10 cellular contexts compared by ENCODE assay signal in genomic region chr15:40338921-40339620, GRCh38. TPM values are rescaled to one million over a fixed set of nuclear protein-coding genes. Genes with fewer than 3 reads are reported as not detected.
DNase-seq lines count a peak whose midpoint lies in the region; ATAC-seq, FAIRE-seq and TF ChIP-seq lines count a peak whose summit lies in the region.
"Had no signal": no experiment of that assay in that cellular context is flagged by ENCODE, and none has a peak within 500 bp of the region (broad histone marks: within the 10 kb centered on the region; RNA-seq: fewer than 3 reads in every experiment).

No MANE protein-coding gene starts in this region.

- WGBS in right cardiac atrium: 59% methylated on average over 11 of the region's 11 CpGs

- CTCF ChIA-PET in activated CD8-positive, alpha-beta memory T cell treated with anti-CD3 and anti-CD28 coated beads, Interleukin-2, amount 10 ng/mL, durations not matched to agents 7 days and 5 days (lab: Charles Lee): interaction anchor here (1.0 to 13.7 kb wide), 18 partner anchors 9 to 250 kb away, joined by 3 to 317 read pairs (median 9); partner anchors contain the start of genes ANKRD63, INAFM2, PAK6 and PHGR1

- H3K27me3 Mint-ChIP-seq in astrocyte (ENCODE audit: low read depth, unreplicated experiment) (no peaks in the 10 kb centered on the region), T-helper 17 cell (no peaks in the 10 kb centered on the region)
- peaks cover 2% of the 10 kb centered on the region for H3K27me3 Mint-ChIP-seq in activated CD8-positive, alpha-beta memory T cell treated with anti-CD3 and anti-CD28 coated beads, Interleukin-2, amount 10 ng/mL, durations not matched to agents 7 days and 5 days

- peaks cover 4% of the 10 kb centered on the region for H4K20me1 ChIP-seq in astrocyte (ENCODE audit: insufficient read depth, low read length)

- peak overlapping the region; percentile 90 for H3K4me2 ChIP-seq in astrocyte (ENCODE audit: low read length)

- H3K4me1 ChIP-seq in astrocyte (ENCODE audit: insufficient read depth, low read length): peaks cover 73% of the 10 kb centered on the region
- peaks cover 24% of the 10 kb centered on the region for H3K4me1 ChIP-seq in right cardiac atrium (ENCODE audit: control insufficient read depth, insufficient read depth, low read length)

- DNase-seq in GM04503 (ENCODE audit: low read depth) (peak; percentile 85), astrocyte (ENCODE audit: low read depth) (peak; percentile 91), right cardiac atrium (peak; percentile 47 to 72 (median 64)), sciatic nerve (ENCODE audit: low spot score) (peak; percentile 73), T-helper 17 cell (no peak), COLO668 (lab: John Stamatoyannopoulos, UW; ENCODE audit: unreplicated experiment) (no peak)
- no peak for DNase-seq in activated CD4-positive, alpha-beta T cell treated with anti-CD3 and anti-CD28 coated beads, Interleukin-2, amount 50 U/mL, for 48 hours
- no peak for DNase-seq in activated CD8-positive, alpha-beta memory T cell treated with anti-CD3 and anti-CD28 coated beads, Interleukin-2, amount 10 ng/mL, durations not matched to agents 7 days and 5 days
- DNase-seq: retina had no signal

- H3K36me3 ChIP-seq in astrocyte (ENCODE audit: insufficient read depth, low read length): peaks cover 3% of the 10 kb centered on the region

- H3K79me2 ChIP-seq in astrocyte (ENCODE audit: insufficient read depth, low read length): peaks cover 36% of the 10 kb centered on the region

- peak overlapping the region; percentile 73 for H3K4me3 Mint-ChIP-seq in astrocyte (ENCODE audit: unreplicated experiment)
- H3K4me3 Mint-ChIP-seq in T-helper 17 cell: no peak overlapping the region
- H3K4me3 Mint-ChIP-seq in activated CD8-positive, alpha-beta memory T cell treated with anti-CD3 and anti-CD28 coated beads, Interleukin-2, amount 10 ng/mL, durations not matched to agents 7 days and 5 days: no peak overlapping the region

- FAIRE-seq in astrocyte (lab: Jason Lieb, UNC): peak; percentile 58

- H3K4me1 Mint-ChIP-seq in astrocyte (ENCODE audit: low read depth, unreplicated experiment) (peaks cover 43% of the 10 kb centered on the region), T-helper 17 cell (peaks cover 8% of the 10 kb centered on the region)
- H3K4me1 Mint-ChIP-seq in activated CD8-positive, alpha-beta memory T cell treated with anti-CD3 and anti-CD28 coated beads, Interleukin-2, amount 10 ng/mL, durations not matched to agents 7 days and 5 days: peaks cover 6% of the 10 kb centered on the region

- no peak overlapping the region for H2AFZ ChIP-seq in astrocyte (ENCODE audit: low read depth, low read length)

- H3K4me3 ChIP-seq in astrocyte (ENCODE audit: insufficient read depth, low read depth, low read length) (peak overlapping the region; percentile 68), right cardiac atrium (ENCODE audit: low read length) (peak overlapping the region; percentile 35)
- H3K4me3 ChIP-seq: GM12878 had no signal

- H3K27ac Mint-ChIP-seq in astrocyte (ENCODE audit: unreplicated experiment) (peak overlapping the region; percentile 98), T-helper 17 cell (no peak overlapping the region)
- H3K27ac Mint-ChIP-seq in activated CD8-positive, alpha-beta memory T cell treated with anti-CD3 and anti-CD28 coated beads, Interleukin-2, amount 10 ng/mL, durations not matched to agents 7 days and 5 days: no peak overlapping the region

- H3K9me3 ChIP-seq in astrocyte (ENCODE audit: insufficient read depth, low read depth, low read length) (no peaks in the 10 kb centered on the region), right cardiac atrium (ENCODE audit: control insufficient read depth, low read length) (no peaks in the 10 kb centered on the region), T-helper 17 cell (ENCODE audit: control insufficient read depth, low read length, poor library complexity, severe bottlenecking) (no peaks in the 10 kb centered on the region)

- H3K9ac ChIP-seq in astrocyte (ENCODE audit: low read length): peak overlapping the region; percentile 92

- peak overlapping the region; percentile 99 for H3K27ac ChIP-seq in astrocyte (ENCODE audit: low read depth, low read length)
- H3K27ac ChIP-seq in right cardiac atrium (ENCODE audit: low read length): peak overlapping the region; percentile 92

- H3K36me3 Mint-ChIP-seq in astrocyte (ENCODE audit: low read depth, unreplicated experiment) (peaks cover 1% of the 10 kb centered on the region), T-helper 17 cell (ENCODE audit: low read depth) (no peaks in the 10 kb centered on the region)
- no peaks in the 10 kb centered on the region for H3K36me3 Mint-ChIP-seq in activated CD8-positive, alpha-beta memory T cell treated with anti-CD3 and anti-CD28 coated beads, Interleukin-2, amount 10 ng/mL, durations not matched to agents 7 days and 5 days

- no peak for TF ChIP-seq CTCF in astrocyte (IDR thresholded peaks at IDR 0.05; ENCODE audit: insufficient read depth, low read depth, low read length)

- intact Hi-C loops in right cardiac atrium (cut with DNase I) (no loop called here), sciatic nerve (cut with DNase I) (no loop called here)

- no peaks in the 10 kb centered on the region for H3K9me3 Mint-ChIP-seq in astrocyte (ENCODE audit: unreplicated experiment)
- H3K9me3 Mint-ChIP-seq in activated CD8-positive, alpha-beta memory T cell treated with anti-CD3 and anti-CD28 coated beads, Interleukin-2, amount 10 ng/mL, durations not matched to agents 7 days and 5 days (ENCODE audit: low read depth): no peaks in the 10 kb centered on the region

- peak; percentile 1 to 11 for ATAC-seq in right cardiac atrium
- ATAC-seq in sciatic nerve: peak; percentile 16
- ATAC-seq in T-helper 17 cell: no peak
- ATAC-seq in activated CD8-positive, alpha-beta memory T cell treated with anti-CD3 and anti-CD28 coated beads, Interleukin-2, amount 10 ng/mL, durations not matched to agents 7 days and 5 days: no peak

- H3K27me3 ChIP-seq in astrocyte (ENCODE audit: insufficient read depth, low read length): no peaks in the 10 kb centered on the region
- H3K27me3 ChIP-seq in right cardiac atrium (ENCODE audit: control insufficient read depth, insufficient read depth): no peaks in the 10 kb centered on the region

RNA-seq across cellular contexts. Expression of gene CCDC9B, which starts 1.7 kb away (rescaled TPM):
- 9.8 and 10.1 TPM in 2 replicates for total RNA-seq in astrocyte
- total RNA-seq in right cardiac atrium: 100 to 1,000 TPM in 3 of 4 donors, 10 to 100 TPM in 1; 71.9 to 144 (median 131) TPM
- polyA plus RNA-seq in right cardiac atrium: 99.7 TPM
- total RNA-seq in sciatic nerve: 37.8 TPM
- total RNA-seq in T-helper 17 cell: 1 to 10 TPM; 4.1 to 5.3 TPM
- 1 to 10 TPM in 1 of 2 experiments, under 1 TPM in 1; 0.45 to 1.5 TPM for total RNA-seq in activated CD8-positive, alpha-beta memory T cell treated with anti-CD3 and anti-CD28 coated beads, Interleukin-2, amount 10 ng/mL, durations not matched to agents 7 days and 5 days

RNA-seq across cellular contexts. Expression of gene PHGR1, which starts 11.8 kb away (rescaled TPM):
- total RNA-seq in astrocyte (not detected in 2 replicates), right cardiac atrium (not detected), sciatic nerve (not detected), T-helper 17 cell (not detected)
- polyA plus RNA-seq in right cardiac atrium: not detected
- total RNA-seq in activated CD8-positive, alpha-beta memory T cell treated with anti-CD3 and anti-CD28 coated beads, Interleukin-2, amount 10 ng/mL, durations not matched to agents 7 days and 5 days: not detected
- total RNA-seq: GM12878 had no signal
- polyA plus RNA-seq: GM12878 had no signal

RNA-seq across cellular contexts. Expression of gene INAFM2, which starts 15.6 kb away (rescaled TPM):
- 39.2 and 41.2 TPM in 2 replicates for total RNA-seq in astrocyte
- total RNA-seq in right cardiac atrium: 100 to 1,000 TPM in 1 of 4 donors, 10 to 100 TPM in 3; 72.6 to 115 (median 74.1) TPM
- 47.3 TPM for polyA plus RNA-seq in right cardiac atrium
- total RNA-seq in sciatic nerve: 25.5 TPM
- 10 to 100 TPM in 1 of 2 donors, 1 to 10 TPM in 1; 9.2 to 48.3 TPM for total RNA-seq in T-helper 17 cell
- 10 to 100 TPM in 1 of 2 experiments, 1 to 10 TPM in 1; 4.9 to 10.2 TPM for total RNA-seq in activated CD8-positive, alpha-beta memory T cell treated with anti-CD3 and anti-CD28 coated beads, Interleukin-2, amount 10 ng/mL, durations not matched to agents 7 days and 5 days

RNA-seq across cellular contexts. Expression of gene DISP2, which starts 18.9 kb away (rescaled TPM):
- 1.5 and 3.7 TPM in 2 replicates for total RNA-seq in astrocyte
- 1 to 10 TPM in 2 of 4 donors, under 1 TPM in 2; 0.85 to 4.6 (median 0.97) TPM for total RNA-seq in right cardiac atrium
- polyA plus RNA-seq in right cardiac atrium: 2.4 TPM
- 2.1 TPM for total RNA-seq in sciatic nerve
- under 1 TPM; 0.02 to 0.03 TPM for total RNA-seq in T-helper 17 cell
- under 1 TPM; 0.23 to 0.37 TPM for total RNA-seq in activated CD8-positive, alpha-beta memory T cell treated with anti-CD3 and anti-CD28 coated beads, Interleukin-2, amount 10 ng/mL, durations not matched to agents 7 days and 5 days
- total RNA-seq: GM12878 had no signal

RNA-seq across cellular contexts. Expression of gene PLCB2, which starts 31.3 kb away (rescaled TPM):
- total RNA-seq in astrocyte: 1.7 and 3.7 TPM in 2 replicates
- total RNA-seq in right cardiac atrium: 10 to 100 TPM; 11.5 to 28.9 (median 21.7) TPM
- 18.5 TPM for polyA plus RNA-seq in right cardiac atrium
- 43.4 TPM for total RNA-seq in sciatic nerve
- total RNA-seq in T-helper 17 cell: 100 to 1,000 TPM; 228 to 238 TPM
- total RNA-seq in activated CD8-positive, alpha-beta memory T cell treated with anti-CD3 and anti-CD28 coated beads, Interleukin-2, amount 10 ng/mL, durations not matched to agents 7 days and 5 days: 100 to 1,000 TPM; 104 to 120 TPM

Comparison
In these comparisons a context has a peak if more than half of its experiments do, and no peak if none do; other contexts are left out.
1. DNase-seq: peak in GM04503 (single experiment), astrocyte (single experiment), right cardiac atrium (3 of 3) and sciatic nerve (single experiment); none in T-helper 17 cell (0 of 3), COLO668 (single experiment), activated CD4-positive, alpha-beta T cell treated with anti-CD3 and anti-CD28 coated beads, Interleukin-2, amount 50 U/mL, for 48 hours (0 of 2) and activated CD8-positive, alpha-beta memory T cell treated with anti-CD3 and anti-CD28 coated beads, Interleukin-2, amount 10 ng/mL, durations not matched to agents 7 days and 5 days (single experiment).
2. ATAC-seq: peak in right cardiac atrium (2 of 2) and sciatic nerve (single experiment); none in T-helper 17 cell (single experiment) and activated CD8-positive, alpha-beta memory T cell treated with anti-CD3 and anti-CD28 coated beads, Interleukin-2, amount 10 ng/mL, durations not matched to agents 7 days and 5 days (single experiment).